In genomic region chr5:135033026-135033861, GRCh38 we compare ENCODE assay signal across 8 cellular contexts. TPM values are rescaled to one million over a fixed set of nuclear protein-coding genes. Genes with fewer than 3 reads are reported as not detected.
A peak's percentile ranks its signal among the peaks of the same experiment; 100 is the strongest.
DNase-seq lines count a peak whose midpoint lies in the region; ATAC-seq and TF ChIP-seq lines count a peak whose summit lies in the region.

No MANE protein-coding gene starts in this region.

- TF ChIP-seq POLR2A in adrenal gland (IDR thresholded peaks at IDR 0.05) (no peak), transverse colon (IDR thresholded peaks at IDR 0.05) (no peak)

- H3K36me3 ChIP-seq in adrenal gland (replicated peaks in 1 of 2) (no peaks in the 10 kb centered on the region), transverse colon (no peaks in the 10 kb centered on the region)

- peaks cover 24 to 35% of the 10 kb centered on the region in 2 donors for H3K4me1 ChIP-seq in adrenal gland (replicated peaks in 1 of 2)
- H3K4me1 ChIP-seq in transverse colon: peaks cover 22 to 41% (median 35%) of the 10 kb centered on the region in 4 donors

- TF ChIP-seq CTCF in LNCaP clone FGC (IDR thresholded peaks at IDR 0.05; ENCODE audit: control insufficient read depth, extremely low read depth, insufficient read depth) (no peak), adrenal gland (IDR thresholded peaks at IDR 0.05) (no peak), transverse colon (IDR thresholded peaks at IDR 0.05) (no peak)

- DNase-seq in NCI-H748 (lab: John Stamatoyannopoulos, UW; ENCODE audit: unreplicated experiment) (peak; percentile 72), NCI-H748 treated with DMSO at 0.1 percent for 48 hours (lab: John Stamatoyannopoulos, UW) (no peak), LNCaP clone FGC (ENCODE audit: low read depth) (no peak), adrenal gland (peak in 6 of 7 donors; percentile 30 to 40 (median 36)), left kidney (ENCODE audit: low read depth, low spot score) (peak; percentile 63), transverse colon (no peak)

- intact Hi-C loops in adrenal gland (cut with DNase I): loop anchor here in 1 of 2 donors (10.0 kb wide), 1 partner anchor 292 kb away; no protein-coding TSS in a partner anchor
- intact Hi-C loops in transverse colon (cut with DNase I; ENCODE audit: low total_unique reads): no loop called here

- in situ Hi-C loops in transverse colon (cut with MboI; ENCODE audit: low pct_ligation_motif_present in 1 of 4, low pct_unique_long_range_greater_than_20kb in 1 of 4, low sequenced_read_pairs in 3 of 4): loop anchor here in 1 of 4 donors (25.0 kb wide), 1 partner anchor 154 kb away; no protein-coding TSS in a partner anchor

- WGBS in adrenal gland, 4 donors: 2 to 6% (median 3%) methylated on average over 24 to 88 of the region's 88 CpGs
- WGBS in transverse colon (ENCODE audit: low coverage in 1 of 2), 2 donors: 4% methylated on average over 70 of the region's 88 CpGs; no CpG with 5 or more reads in 1 of the 2 donors

- no peak for TF ChIP-seq EP300 in transverse colon (IDR thresholded peaks at IDR 0.05; ENCODE audit: low read depth)

- H3K9me3 ChIP-seq in adrenal gland (replicated peaks in 1 of 3): no peaks in the 10 kb centered on the region
- no peaks in the 10 kb centered on the region for H3K9me3 ChIP-seq in transverse colon

- peak overlapping the region; percentile 71 for H3K4me3 ChIP-seq in LNCaP clone FGC (ENCODE audit: low read depth, low read length)
- H3K4me3 ChIP-seq in adrenal gland: peak overlapping the region in 2 of 4 donors; percentile 2 to 64
- peak overlapping the region; percentile 7 to 71 (median 48) for H3K4me3 ChIP-seq in transverse colon

- no peak for ATAC-seq in HG02870 (IDR thresholded peaks at IDR 0.05; ENCODE audit: unreplicated experiment)
- ATAC-seq in HG03469 (IDR thresholded peaks at IDR 0.05; ENCODE audit: unreplicated experiment): no peak

- H3K27me3 ChIP-seq in adrenal gland: peaks cover 89% of the 10 kb centered on the region
- peaks cover 100% of the 10 kb centered on the region for H3K27me3 ChIP-seq in transverse colon

- H3K27ac ChIP-seq in adrenal gland (peak overlapping the region in 1 of 5 donors; percentile 21), transverse colon (peak overlapping the region; percentile 73 to 85 (median 77))

RNA-seq across cellular contexts. Expression of gene PITX1, which starts 0.8 kb away (rescaled TPM):
- total RNA-seq in adrenal gland (1 to 10 TPM in 5 of 8 donors, under 1 TPM in 3; 0.53 to 6.7 (median 2.3) TPM), transverse colon (10 to 100 TPM in 1 of 4 donors, 1 to 10 TPM in 3; 3.7 to 13.9 (median 8.4) TPM)
- polyA plus RNA-seq in adrenal gland: under 1 TPM; 0.18 to 0.40 (median 0.37) TPM

Comparison
In these comparisons a context has a peak if more than half of its experiments do, and no peak if none do; other contexts are left out.
1. DNase-seq: peak in NCI-H748 (single experiment), adrenal gland (6 of 7) and left kidney (single experiment); none in NCI-H748 treated with DMSO at 0.1 percent for 48 hours (single experiment), LNCaP clone FGC (single experiment) and transverse colon (single experiment).